ENCODE assay signal across 18 cellular contexts in genomic region chr20:62487125-62487524, GRCh38. TPM values are rescaled to one million over a fixed set of nuclear protein-coding genes. Genes with fewer than 3 reads are reported as not detected.
DNase-seq lines count a peak whose midpoint lies in the region; ATAC-seq and TF ChIP-seq lines count a peak whose summit lies in the region.
"Had no signal": no experiment of that assay in that cellular context is flagged by ENCODE, and none has a peak within 500 bp of the region (broad histone marks: within the 10 kb centered on the region; RNA-seq: fewer than 3 reads in every experiment).

No MANE protein-coding gene starts in this region.

- H3K27ac ChIP-seq in right atrium auricular region: peak overlapping the region; percentile 75 to 86
- H3K27ac ChIP-seq in adrenal gland: peak overlapping the region in 4 of 5 donors; percentile 7 to 35 (median 27)
- H3K27ac ChIP-seq in testis: no peak overlapping the region
- H3K27ac ChIP-seq: A549; BLaER1 treated with 17β-estradiol and CSF1 and Interleukin-3, amounts not matched to agents 10 nM and 100 nM; PC-9 had no signal

- 64 to 93% (median 76%) methylated on average over 9 to 21 of the region's 21 CpGs for WGBS in adrenal gland, 4 donors
- 67 to 72% methylated on average over 8 to 21 of the region's 21 CpGs for WGBS in testis, 2 donors

- H3K9me3 Mint-ChIP-seq in mesothelial cell of epicardium: no peaks in the 10 kb centered on the region
- H3K9me3 Mint-ChIP-seq in effector memory CD8-positive, alpha-beta T cell: no peaks in the 10 kb centered on the region
- H3K9me3 Mint-ChIP-seq: CD8-positive, alpha-beta T cell; H9 had no signal

- intact Hi-C loops in Right ventricle myocardium inferior (cut with DNase I): no loop called here
- intact Hi-C loops in adrenal gland (cut with DNase I): no loop called here
- intact Hi-C loops in testis (cut with DNase I; ENCODE audit: low total_unique reads): no loop called here

- no peaks in the 10 kb centered on the region for H3K9me3 ChIP-seq in right atrium auricular region
- H3K9me3 ChIP-seq in adrenal gland (replicated peaks in 1 of 3): no peaks in the 10 kb centered on the region
- no peaks in the 10 kb centered on the region for H3K9me3 ChIP-seq in testis
- H3K9me3 ChIP-seq: A549 had no signal

- peak overlapping the region; percentile 95 for H3K27ac Mint-ChIP-seq in mesothelial cell of epicardium
- H3K27ac Mint-ChIP-seq in effector memory CD8-positive, alpha-beta T cell: no peak overlapping the region
- H3K27ac Mint-ChIP-seq: CD8-positive, alpha-beta T cell had no signal

- DNase-seq in right atrium auricular region (ENCODE audit: low spot score) (no peak), Right ventricle myocardium inferior (ENCODE audit: missing footprints) (no peak), adrenal gland (no peak), mesothelial cell of epicardium (ENCODE audit: low spot score in 2 of 2, unreplicated experiment in 2 of 2) (no peak), testis (peak; percentile 58), NCI-H1417 treated with DMSO at 0.1 percent for 48 hours (lab: John Stamatoyannopoulos, UW) (no peak)
- no peak for DNase-seq in effector memory CD8-positive, alpha-beta T cell
- DNase-seq: CD8-positive, alpha-beta T cell; DMS79; H9; NCI-H1436; NCI-H1930; NCI-H524; PC-9 had no signal

- H3K4me1 Mint-ChIP-seq in mesothelial cell of epicardium: peaks cover 62% of the 10 kb centered on the region
- H3K4me1 Mint-ChIP-seq in effector memory CD8-positive, alpha-beta T cell (ENCODE audit: low read depth in 2 of 2): peaks cover 4 to 8% of the 10 kb centered on the region in 2 donors

- peaks cover 0 to 70% of the 10 kb centered on the region in 2 donors for H3K4me1 ChIP-seq in right atrium auricular region
- H3K4me1 ChIP-seq in adrenal gland (replicated peaks in 1 of 2): peaks cover 27 to 38% of the 10 kb centered on the region in 2 donors
- H3K4me1 ChIP-seq in testis: peaks cover 44% of the 10 kb centered on the region

- H3K36me3 Mint-ChIP-seq in mesothelial cell of epicardium: no peaks in the 10 kb centered on the region
- no peaks in the 10 kb centered on the region for H3K36me3 Mint-ChIP-seq in effector memory CD8-positive, alpha-beta T cell (ENCODE audit: insufficient read depth)
- H3K36me3 Mint-ChIP-seq: CD8-positive, alpha-beta T cell had no signal

- no peak for TF ChIP-seq CTCF in right atrium auricular region (IDR thresholded peaks at IDR 0.05)
- no peak for TF ChIP-seq CTCF in adrenal gland (IDR thresholded peaks at IDR 0.05)
- TF ChIP-seq CTCF in mesothelial cell of epicardium (IDR thresholded peaks at IDR 0.05; ENCODE audit: unreplicated experiment): no peak
- no peak for TF ChIP-seq CTCF in testis (IDR thresholded peaks at IDR 0.05)

- H3K4me3 ChIP-seq in right atrium auricular region (no peak overlapping the region), adrenal gland (no peak overlapping the region), testis (no peak overlapping the region)
- H3K4me3 ChIP-seq: A549; BLaER1 treated with 17β-estradiol and CSF1 and Interleukin-3, amounts not matched to agents 10 nM and 100 nM; PC-9 had no signal

- peak overlapping the region; percentile 22 for H3K4me3 Mint-ChIP-seq in mesothelial cell of epicardium
- no peak overlapping the region for H3K4me3 Mint-ChIP-seq in effector memory CD8-positive, alpha-beta T cell
- H3K4me3 Mint-ChIP-seq: CD8-positive, alpha-beta T cell; H9 had no signal

- no peaks in the 10 kb centered on the region for H3K36me3 ChIP-seq in right atrium auricular region
- no peaks in the 10 kb centered on the region for H3K36me3 ChIP-seq in adrenal gland (replicated peaks in 1 of 2)
- no peaks in the 10 kb centered on the region for H3K36me3 ChIP-seq in testis (ENCODE audit: low read depth, missing control alignments)
- H3K36me3 ChIP-seq: BLaER1 treated with 17β-estradiol and CSF1 and Interleukin-3, amounts not matched to agents 10 nM and 100 nM had no signal

- H3K27me3 ChIP-seq in right atrium auricular region: no peaks in the 10 kb centered on the region
- H3K27me3 ChIP-seq in adrenal gland: no peaks in the 10 kb centered on the region
- no peaks in the 10 kb centered on the region for H3K27me3 ChIP-seq in testis

- peaks cover 13% of the 10 kb centered on the region for H3K27me3 Mint-ChIP-seq in mesothelial cell of epicardium (ENCODE audit: low read depth)
- peaks cover 54 to 100% of the 10 kb centered on the region in 2 donors for H3K27me3 Mint-ChIP-seq in effector memory CD8-positive, alpha-beta T cell

- no peak for ATAC-seq in Right ventricle myocardium inferior
- no peak for ATAC-seq in GM19455 (IDR thresholded peaks at IDR 0.05; ENCODE audit: unreplicated experiment)
- no peak for ATAC-seq in effector memory CD8-positive, alpha-beta T cell (replicated peaks)
- ATAC-seq: A549; CD8-positive, alpha-beta T cell had no signal

- TF ChIP-seq POLR2A in adrenal gland (IDR thresholded peaks at IDR 0.05) (no peak), testis (IDR thresholded peaks at IDR 0.05) (no peak)

RNA-seq across cellular contexts. Expression of gene GATA5, which starts 11.3 kb away (rescaled TPM):
- total RNA-seq in right atrium auricular region: 1 to 10 TPM; 6.9 to 9.6 TPM
- total RNA-seq in Right ventricle myocardium inferior: 1.7 TPM
- 10 to 100 TPM in 1 of 8 donors, 1 to 10 TPM in 7; 4.8 to 12.0 (median 6.3) TPM for total RNA-seq in adrenal gland
- polyA plus RNA-seq in adrenal gland: 1 to 10 TPM in 2 of 3 donors, under 1 TPM in 1; 0.68 to 1.9 (median 1.8) TPM
- 26.0 to 30.0 TPM (median 27.5 TPM) in 3 replicates for total RNA-seq in mesothelial cell of epicardium
- 10 to 100 TPM; 54.5 to 70.6 TPM for total RNA-seq in testis
- 19.0 TPM for polyA plus RNA-seq in testis (ENCODE audit: insufficient read depth, low read depth, low replicate concordance)
- total RNA-seq: CD8-positive, alpha-beta T cell; M059J had no signal

RNA-seq across cellular contexts. Expression of gene RBBP8NL, which starts 59.8 kb away (rescaled TPM):
- total RNA-seq in right atrium auricular region (not detected), Right ventricle myocardium inferior (not detected), adrenal gland (not detected), mesothelial cell of epicardium (12.3 to 13.5 TPM (median 12.6 TPM) in 3 replicates), testis (1 to 10 TPM in 1 of 2 donors, under 1 TPM in 1; 0.81 to 1.3 TPM)
- polyA plus RNA-seq in adrenal gland (not detected), testis (ENCODE audit: insufficient read depth, low read depth, low replicate concordance) (2.8 TPM)
- total RNA-seq: CD8-positive, alpha-beta T cell; M059J had no signal
- polyA plus RNA-seq: A549 had no signal

Comparison
In these comparisons a context has a peak if more than half of its experiments do, and no peak if none do; other contexts are left out.
1. H3K27ac ChIP-seq: peak in right atrium auricular region (2 of 2) and adrenal gland (4 of 5); none in testis (0 of 2).